ENCODE assay signal across 22 cellular contexts in the genomic region with DNA sequence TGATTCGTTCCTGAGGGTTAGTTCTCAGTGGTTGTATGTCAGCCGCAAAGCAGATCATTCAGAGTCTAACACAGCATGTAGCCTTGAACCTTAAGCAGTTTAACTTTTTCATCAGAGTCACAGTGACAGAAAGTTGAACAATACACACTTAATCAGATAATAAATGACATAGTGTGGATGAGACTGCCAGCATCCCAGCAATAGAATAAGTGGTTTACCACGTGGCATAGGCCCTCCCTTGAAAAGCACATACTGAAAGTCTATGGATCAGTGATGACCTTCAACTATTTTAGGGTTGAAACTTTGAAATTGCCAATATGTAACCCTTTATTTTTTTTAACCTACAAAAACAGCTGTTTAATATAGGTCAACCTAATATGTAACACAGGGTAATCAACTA.
A peak's percentile ranks its signal among the peaks of the same experiment; 100 is the strongest.
DNase-seq lines count a peak whose midpoint lies in the region; ATAC-seq and TF ChIP-seq lines count a peak whose summit lies in the region.
"Had no signal": no experiment of that assay in that cellular context is flagged by ENCODE, and none has a peak within 500 bp of the region (broad histone marks: within the 10 kb centered on the region; RNA-seq: fewer than 3 reads in every experiment).

No MANE protein-coding gene starts in this region.

- no peaks in the 10 kb centered on the region for H3K36me3 Mint-ChIP-seq in activated naive CD4-positive, alpha-beta T cell treated with anti-CD3 and anti-CD28 coated beads for 36 hours (ENCODE audit: low read depth)
- H3K36me3 Mint-ChIP-seq in activated CD8-positive, alpha-beta T cell treated with anti-CD3 and anti-CD28 coated beads for 36 hours (ENCODE audit: low read depth) = peaks cover 13% of the 10 kb centered on the region
- peaks cover 1% of the 10 kb centered on the region for H3K36me3 Mint-ChIP-seq in activated naive CD8-positive, alpha-beta T cell treated with anti-CD3 and anti-CD28 coated beads, Interleukin-2, amount 50 U/mL, for 24 hours (ENCODE audit: low read depth)
- H3K36me3 Mint-ChIP-seq: CD14-positive monocyte, IgD-negative memory B cell had no signal

- H3K4me3 Mint-ChIP-seq in activated naive CD4-positive, alpha-beta T cell treated with anti-CD3 and anti-CD28 coated beads for 36 hours = no peak overlapping the region
- no peak overlapping the region for H3K4me3 Mint-ChIP-seq in activated CD8-positive, alpha-beta T cell treated with anti-CD3 and anti-CD28 coated beads for 36 hours
- peak overlapping the region; percentile 16 for H3K4me3 Mint-ChIP-seq in activated naive CD8-positive, alpha-beta T cell treated with anti-CD3 and anti-CD28 coated beads, Interleukin-2, amount 50 U/mL, for 24 hours
- H3K4me3 Mint-ChIP-seq in stimulated activated naive CD8-positive, alpha-beta T cell treated with anti-CD3 and anti-CD28 coated beads, Interleukin-15, amount 100 ng/mL, for 72 hours = peak overlapping the region in 1 of 2 donors; percentile 30
- H3K4me3 Mint-ChIP-seq: CD14-positive monocyte; CD8-positive, alpha-beta memory T cell had no signal

- peak overlapping the region; percentile 22 for H3K27ac Mint-ChIP-seq in activated naive CD4-positive, alpha-beta T cell treated with anti-CD3 and anti-CD28 coated beads for 36 hours
- H3K27ac Mint-ChIP-seq in activated CD8-positive, alpha-beta T cell treated with anti-CD3 and anti-CD28 coated beads for 36 hours = peak overlapping the region; percentile 50
- peak overlapping the region; percentile 59 for H3K27ac Mint-ChIP-seq in activated naive CD8-positive, alpha-beta T cell treated with anti-CD3 and anti-CD28 coated beads, Interleukin-2, amount 50 U/mL, for 24 hours
- peak overlapping the region in 1 of 2 donors; percentile 60 for H3K27ac Mint-ChIP-seq in stimulated activated naive CD8-positive, alpha-beta T cell treated with anti-CD3 and anti-CD28 coated beads, Interleukin-15, amount 100 ng/mL, for 72 hours
- H3K27ac Mint-ChIP-seq: CD14-positive monocyte; CD8-positive, alpha-beta memory T cell; IgD-negative memory B cell had no signal

- peak; percentile 22 for ATAC-seq in activated CD8-positive, alpha-beta T cell treated with anti-CD3 and anti-CD28 coated beads for 36 hours
- peak; percentile 79 for ATAC-seq in activated naive CD8-positive, alpha-beta T cell treated with anti-CD3 and anti-CD28 coated beads, Interleukin-2, amount 50 U/mL, for 24 hours
- ATAC-seq in stimulated activated naive CD8-positive, alpha-beta T cell treated with anti-CD3 and anti-CD28 coated beads, Interleukin-15, amount 100 ng/mL, for 72 hours = peak; percentile 24
- ATAC-seq in GM21529 (IDR thresholded peaks at IDR 0.05; ENCODE audit: unreplicated experiment) = no peak
- ATAC-seq in GM18858 (IDR thresholded peaks at IDR 0.05; ENCODE audit: unreplicated experiment) = no peak
- ATAC-seq: A549, GM12878, HCT116, HepG2 had no signal

- peaks cover 58% of the 10 kb centered on the region for H3K4me1 Mint-ChIP-seq in activated naive CD4-positive, alpha-beta T cell treated with anti-CD3 and anti-CD28 coated beads for 36 hours (ENCODE audit: low read depth)
- H3K4me1 Mint-ChIP-seq in activated CD8-positive, alpha-beta T cell treated with anti-CD3 and anti-CD28 coated beads for 36 hours (ENCODE audit: low read depth) = peaks cover 61% of the 10 kb centered on the region
- H3K4me1 Mint-ChIP-seq in activated naive CD8-positive, alpha-beta T cell treated with anti-CD3 and anti-CD28 coated beads, Interleukin-2, amount 50 U/mL, for 24 hours = peaks cover 66% of the 10 kb centered on the region
- peaks cover 70% of the 10 kb centered on the region for H3K4me1 Mint-ChIP-seq in stimulated activated naive CD8-positive, alpha-beta T cell treated with anti-CD3 and anti-CD28 coated beads, Interleukin-15, amount 100 ng/mL, for 72 hours

- CTCF ChIA-PET in activated naive CD4-positive, alpha-beta T cell treated with anti-CD3 and anti-CD28 coated beads for 36 hours (lab: Charles Lee) = no interaction called here
- CTCF ChIA-PET in activated CD8-positive, alpha-beta T cell treated with anti-CD3 and anti-CD28 coated beads for 36 hours (lab: Charles Lee) = no interaction called here

- no peak for DNase-seq in activated naive CD4-positive, alpha-beta T cell treated with anti-CD3 and anti-CD28 coated beads for 36 hours
- DNase-seq in activated naive CD4-positive, alpha-beta T cell treated with Interleukin-2 at 50 U/mL for 16 hours = no peak
- peak; percentile 20 for DNase-seq in activated CD8-positive, alpha-beta T cell treated with anti-CD3 and anti-CD28 coated beads for 36 hours
- no peak for DNase-seq in activated naive CD8-positive, alpha-beta T cell treated with anti-CD3 and anti-CD28 coated beads, Interleukin-2, amount 50 U/mL, for 24 hours
- DNase-seq in stimulated activated naive CD8-positive, alpha-beta T cell treated with anti-CD3 and anti-CD28 coated beads, Interleukin-15, amount 100 ng/mL, for 72 hours = no peak
- DNase-seq: AML-193; CD8-positive, alpha-beta memory T cell; COR-L47; DMS 273 treated with DMSO at 0.1 percent for 48 hours; DMS53; DND-41; EL; GOT3; H7 had no signal

- no peaks in the 10 kb centered on the region for H3K27me3 Mint-ChIP-seq in activated naive CD4-positive, alpha-beta T cell treated with anti-CD3 and anti-CD28 coated beads for 36 hours (ENCODE audit: low read depth)
- H3K27me3 Mint-ChIP-seq in activated CD8-positive, alpha-beta T cell treated with anti-CD3 and anti-CD28 coated beads for 36 hours = no peaks in the 10 kb centered on the region
- H3K27me3 Mint-ChIP-seq in activated naive CD8-positive, alpha-beta T cell treated with anti-CD3 and anti-CD28 coated beads, Interleukin-2, amount 50 U/mL, for 24 hours = no peaks in the 10 kb centered on the region
- H3K27me3 Mint-ChIP-seq in stimulated activated naive CD8-positive, alpha-beta T cell treated with anti-CD3 and anti-CD28 coated beads, Interleukin-15, amount 100 ng/mL, for 72 hours = no peaks in the 10 kb centered on the region

- H3K9me3 Mint-ChIP-seq in activated naive CD4-positive, alpha-beta T cell treated with anti-CD3 and anti-CD28 coated beads for 36 hours = no peaks in the 10 kb centered on the region
- no peaks in the 10 kb centered on the region for H3K9me3 Mint-ChIP-seq in activated CD8-positive, alpha-beta T cell treated with anti-CD3 and anti-CD28 coated beads for 36 hours
- H3K9me3 Mint-ChIP-seq in activated naive CD8-positive, alpha-beta T cell treated with anti-CD3 and anti-CD28 coated beads, Interleukin-2, amount 50 U/mL, for 24 hours = no peaks in the 10 kb centered on the region
- no peaks in the 10 kb centered on the region for H3K9me3 Mint-ChIP-seq in stimulated activated naive CD8-positive, alpha-beta T cell treated with anti-CD3 and anti-CD28 coated beads, Interleukin-15, amount 100 ng/mL, for 72 hours
- H3K9me3 Mint-ChIP-seq: CD14-positive monocyte; CD8-positive, alpha-beta memory T cell; IgD-negative memory B cell had no signal

- no peak for TF ChIP-seq CTCF in activated CD8-positive, alpha-beta T cell treated with anti-CD3 and anti-CD28 coated beads for 36 hours (IDR thresholded peaks at IDR 0.05)

- POLR2A ChIA-PET in activated CD8-positive, alpha-beta T cell treated with anti-CD3 and anti-CD28 coated beads for 36 hours (lab: Charles Lee) = no interaction called here

- intact Hi-C loops in activated naive CD4-positive, alpha-beta T cell treated with anti-CD3 and anti-CD28 coated beads for 36 hours (cut with micrococcal nuclease) = loop anchor here (5.0 to 10.0 kb wide), 3 partner anchors 162 to 1680 kb away; no protein-coding TSS in a partner anchor
- intact Hi-C loops in activated CD8-positive, alpha-beta T cell treated with anti-CD3 and anti-CD28 coated beads for 36 hours (cut with micrococcal nuclease) = no loop called here

Comparison
In these comparisons a context has a peak if more than half of its experiments do, and no peak if none do; other contexts are left out.
1. ATAC-seq: peak in activated CD8-positive, alpha-beta T cell treated with anti-CD3 and anti-CD28 coated beads for 36 hours (single experiment), activated naive CD8-positive, alpha-beta T cell treated with anti-CD3 and anti-CD28 coated beads, Interleukin-2, amount 50 U/mL, for 24 hours (single experiment) and stimulated activated naive CD8-positive, alpha-beta T cell treated with anti-CD3 and anti-CD28 coated beads, Interleukin-15, amount 100 ng/mL, for 72 hours (single experiment); none in GM21529 (single experiment) and GM18858 (single experiment).